9 cellular contexts compared by ENCODE assay signal in the genomic region with DNA sequence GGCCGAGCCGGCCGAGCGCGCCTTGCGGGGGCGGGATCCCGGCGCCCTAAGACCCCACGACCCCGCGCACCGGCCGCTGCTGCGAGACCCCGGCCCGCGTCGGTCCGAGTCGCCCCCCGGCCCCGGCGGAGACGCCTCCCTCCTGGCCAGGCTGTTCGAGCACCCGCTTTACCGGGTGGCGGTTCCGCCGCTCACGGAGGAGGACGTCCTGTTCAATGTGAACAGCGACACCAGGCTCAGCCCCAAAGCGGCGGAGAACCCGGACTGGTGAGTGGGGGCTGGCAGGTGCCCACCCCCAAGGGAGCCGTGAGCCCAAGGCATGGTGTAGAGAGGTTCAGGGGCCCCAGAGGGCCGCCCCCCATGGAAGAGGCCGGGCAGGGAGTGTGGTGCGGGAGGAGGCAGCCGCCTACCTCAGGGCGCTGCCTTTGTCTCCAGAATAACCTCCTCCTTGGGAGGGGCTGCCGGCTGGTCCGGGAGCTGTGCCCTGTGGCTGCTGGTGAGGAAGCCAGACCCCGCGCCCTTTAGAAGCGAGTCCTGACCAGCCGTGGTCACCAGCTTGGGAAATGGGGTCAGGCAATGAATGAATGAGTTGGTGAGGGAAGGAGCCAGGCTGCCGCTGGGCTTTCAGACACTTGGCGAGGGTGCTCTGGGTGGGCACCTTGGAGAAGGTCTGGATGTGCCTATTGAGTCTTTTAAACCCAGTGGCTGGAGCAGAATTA. TPM values are rescaled to one million over a fixed set of nuclear protein-coding genes. Genes with fewer than 3 reads are reported as not detected.
A peak's percentile ranks its signal among the peaks of the same experiment; 100 is the strongest.
DNase-seq lines count a peak whose midpoint lies in the region; ATAC-seq and TF ChIP-seq lines count a peak whose summit lies in the region.
"Had no signal": no experiment of that assay in that cellular context is flagged by ENCODE, and none has a peak within 500 bp of the region (broad histone marks: within the 10 kb centered on the region; RNA-seq: fewer than 3 reads in every experiment).

No MANE protein-coding gene starts in this region.

- H3K4me1 ChIP-seq in mammary epithelial cell (ENCODE audit: insufficient read depth, low read length) (peaks cover 27% of the 10 kb centered on the region), lower lobe of right lung (peaks cover 39% of the 10 kb centered on the region), testis (peaks cover 18% of the 10 kb centered on the region)

- intact Hi-C loops in mammary epithelial cell (cut with micrococcal nuclease) = loop anchor here (2.0 kb wide), 1 partner anchor 45 kb away; no protein-coding TSS in a partner anchor
- intact Hi-C loops in lower lobe of right lung (cut with DNase I) = no loop called here
- intact Hi-C loops in testis (cut with DNase I; ENCODE audit: low total_unique reads) = no loop called here

- H3K9me3 ChIP-seq in mammary epithelial cell (replicated peaks; ENCODE audit: insufficient read depth, low read length) = no peaks in the 10 kb centered on the region
- no peaks in the 10 kb centered on the region for H3K9me3 ChIP-seq in lower lobe of right lung
- no peaks in the 10 kb centered on the region for H3K9me3 ChIP-seq in testis

- peaks cover 59% of the 10 kb centered on the region for H3K79me2 ChIP-seq in mammary epithelial cell (ENCODE audit: insufficient read depth, low read length)

- H3K4me3 ChIP-seq in mammary epithelial cell (replicated peaks in 1 of 3; ENCODE audit: insufficient read depth in 1 of 3, low read depth in 2 of 3, low read length in 3 of 3) (peak overlapping the region; percentile 66 to 76 (median 68)), lower lobe of right lung (peak overlapping the region; percentile 70), testis (peak overlapping the region; percentile 62 to 74)

- CTCF ChIA-PET in mammary epithelial cell (lab: Charles Lee; ENCODE audit: low non-redundant PET) = no interaction called here

- peaks cover 18% of the 10 kb centered on the region for H3K36me3 ChIP-seq in mammary epithelial cell (ENCODE audit: insufficient read depth, low read length)
- H3K36me3 ChIP-seq in lower lobe of right lung = peaks cover 37% of the 10 kb centered on the region
- H3K36me3 ChIP-seq in testis (ENCODE audit: low read depth, missing control alignments) = no peaks in the 10 kb centered on the region

- in situ Hi-C loops in mammary epithelial cell (cut with MboI; ENCODE audit: low sequenced_read_pairs in 2 of 2) = no loop called here

- no peak for TF ChIP-seq CTCF in mammary epithelial cell (conservative IDR thresholded peaks at IDR 0.05 in 1 of 2, IDR thresholded peaks at IDR 0.05 in 1 of 2; ENCODE audit: extremely low read depth in 1 of 2, insufficient read depth in 1 of 2, low read depth in 1 of 2, low read length in 2 of 2)
- TF ChIP-seq CTCF in lower lobe of right lung (IDR thresholded peaks at IDR 0.05) = no peak
- TF ChIP-seq CTCF in testis (IDR thresholded peaks at IDR 0.05) = no peak

- H2AFZ ChIP-seq in mammary epithelial cell (ENCODE audit: low read depth, low read length) = peak overlapping the region; percentile 57

- DNase-seq in SIG-M5 treated with dmso at 0.1 percent for 504 hours (lab: John Stamatoyannopoulos, UW; ENCODE audit: unreplicated experiment) (peak; percentile 13), SIG-M5 (lab: John Stamatoyannopoulos, UW) (no peak), mammary epithelial cell (peak; percentile 26), lower lobe of right lung (no peak), testis (no peak), NCI-H226 (no peak), AML-193 (lab: John Stamatoyannopoulos, UW) (no peak)
- DNase-seq: DMS53 had no signal

- peak overlapping the region; percentile 94 for H3K4me2 ChIP-seq in mammary epithelial cell (ENCODE audit: insufficient read depth, low read depth, low read length)

- BruUV-seq in mammary epithelial cell (replicated peaks; lab: Mats Ljungman, UMichigan) = no TSS peak

- dilution Hi-C loops in mammary epithelial cell (cut with HindIII; ENCODE audit: low sequenced_read_pairs) = no loop called here

- no peaks in the 10 kb centered on the region for H4K20me1 ChIP-seq in mammary epithelial cell (ENCODE audit: insufficient read depth, low read length)

- H3K27me3 ChIP-seq in mammary epithelial cell (ENCODE audit: insufficient read depth, low read length) (no peaks in the 10 kb centered on the region), lower lobe of right lung (ENCODE audit: low read depth) (no peaks in the 10 kb centered on the region), testis (no peaks in the 10 kb centered on the region)

- TF ChIP-seq POLR2A in testis (IDR thresholded peaks at IDR 0.05) = no peak

- WGBS in mammary epithelial cell (ENCODE audit: low coverage, missing lambda C conversion rate) = 1% methylated on average over 19 of the region's 51 CpGs
- WGBS in testis, 2 donors = 6% methylated on average over 4 to 47 of the region's 51 CpGs

- H3K27ac ChIP-seq in mammary epithelial cell (ENCODE audit: insufficient read depth, low read depth, low read length) = no peak overlapping the region
- no peak overlapping the region for H3K27ac ChIP-seq in lower lobe of right lung
- H3K27ac ChIP-seq in testis = peak overlapping the region in 1 of 2 donors; percentile 11

- ATAC-seq in lower lobe of right lung (no peak), GM21526 (IDR thresholded peaks at IDR 0.05; ENCODE audit: low FRiP score, unreplicated experiment) (no peak)

- H3K9ac ChIP-seq in mammary epithelial cell (ENCODE audit: insufficient read depth, low read length) = peak overlapping the region; percentile 41

RNA-seq across cellular contexts. Expression of a gene that starts 1.3 kb away (rescaled TPM):
- total RNA-seq in mammary epithelial cell (10 to 100 TPM; 37.0 to 48.5 TPM), lower lobe of right lung (42.9 TPM), testis (10 to 100 TPM; 34.0 to 36.7 TPM)
- polyA plus RNA-seq in mammary epithelial cell (30.6 TPM), testis (ENCODE audit: insufficient read depth, low read depth, low replicate concordance) (14.0 TPM)
- 6.7 TPM for polyA minus RNA-seq in mammary epithelial cell

Comparison
In these comparisons a context has a peak if more than half of its experiments do, and no peak if none do; other contexts are left out.
1. DNase-seq: peak in SIG-M5 treated with dmso at 0.1 percent for 504 hours (single experiment) and mammary epithelial cell (single experiment); none in SIG-M5 (single experiment), lower lobe of right lung (single experiment), testis (single experiment), NCI-H226 (single experiment) and AML-193 (0 of 2).
2. Peak in every context shown above with its lines, with median percentiles within 50 percentile points of each other: H3K4me3 ChIP-seq.